In the genomic region with DNA sequence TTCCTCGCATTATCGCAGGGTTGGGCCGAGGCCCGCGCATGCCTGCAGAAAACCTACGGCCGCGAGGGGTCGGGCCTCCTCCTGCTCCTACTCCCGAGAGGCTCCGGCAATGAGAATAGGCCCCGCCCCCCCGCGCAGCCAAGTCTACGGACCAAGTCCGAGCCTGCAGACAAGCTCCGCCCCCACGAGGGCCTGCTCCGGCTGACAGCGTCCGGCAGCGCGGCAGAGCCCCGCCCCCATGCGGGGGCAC, we compare ENCODE assay signal across 8 cellular contexts. TPM values are rescaled to one million over a fixed set of nuclear protein-coding genes. Genes with fewer than 3 reads are reported as not detected.
A peak's percentile ranks its signal among the peaks of the same experiment; 100 is the strongest.
DNase-seq lines count a peak whose midpoint lies in the region; ATAC-seq and TF ChIP-seq lines count a peak whose summit lies in the region.

No MANE protein-coding gene starts in this region.

- peaks cover 52% of the 10 kb centered on the region for H3K4me1 ChIP-seq in Loucy (ENCODE audit: insufficient read depth, low read length, poor library complexity, severe bottlenecking)
- peaks cover 7% of the 10 kb centered on the region for H3K4me1 ChIP-seq in RWPE2 (ENCODE audit: insufficient read depth, poor library complexity, severe bottlenecking)

- TF ChIP-seq CTCF in Loucy (conservative IDR thresholded peaks at IDR 0.05; ENCODE audit: low read length) = no peak
- TF ChIP-seq CTCF in RWPE2 (IDR thresholded peaks at IDR 0.05; ENCODE audit: poor library complexity, severe bottlenecking) = no peak
- TF ChIP-seq CTCF in fibroblast of the aortic adventitia (IDR thresholded peaks at IDR 0.05; ENCODE audit: insufficient read depth, low read length) = peak; percentile 68

- H3K27ac Mint-ChIP-seq in natural killer cell treated with Interleukin-12 subunit alpha and Interleukin-12 subunit beta and Interleukin-15 and Interleukin-18, amount 100 ng/mL, for 72 hours = peak overlapping the region; percentile 96 to 98

- no peaks in the 10 kb centered on the region for H3K9me3 ChIP-seq in Loucy (ENCODE audit: insufficient read depth, low read depth, low read length)
- no peaks in the 10 kb centered on the region for H3K9me3 ChIP-seq in RWPE2 (ENCODE audit: severe bottlenecking)

- H3K9me3 Mint-ChIP-seq in natural killer cell treated with Interleukin-12 subunit alpha and Interleukin-12 subunit beta and Interleukin-15 and Interleukin-18, amount 100 ng/mL, for 72 hours = no peaks in the 10 kb centered on the region

- H3K9ac ChIP-seq in Loucy (ENCODE audit: low read depth, low read length, poor library complexity, severe bottlenecking) = peak overlapping the region; percentile 100

- no peaks in the 10 kb centered on the region for H4K20me1 ChIP-seq in Loucy (ENCODE audit: insufficient read depth, low read length, poor library complexity, severe bottlenecking)

- H3K4me3 Mint-ChIP-seq in natural killer cell treated with Interleukin-12 subunit alpha and Interleukin-12 subunit beta and Interleukin-15 and Interleukin-18, amount 100 ng/mL, for 72 hours = peak overlapping the region; percentile 91

- H3F3A ChIP-seq in Loucy (ENCODE audit: low read depth) = no peaks in the 10 kb centered on the region

- no peaks in the 10 kb centered on the region for H3K36me3 Mint-ChIP-seq in natural killer cell treated with Interleukin-12 subunit alpha and Interleukin-12 subunit beta and Interleukin-15 and Interleukin-18, amount 100 ng/mL, for 72 hours

- no peaks in the 10 kb centered on the region for H3K36me3 ChIP-seq in Loucy (ENCODE audit: insufficient read depth, low read length)
- no peaks in the 10 kb centered on the region for H3K36me3 ChIP-seq in RWPE2 (ENCODE audit: low read depth)

- peaks cover 48% of the 10 kb centered on the region in 2 donors for H3K4me1 Mint-ChIP-seq in natural killer cell treated with Interleukin-12 subunit alpha and Interleukin-12 subunit beta and Interleukin-15 and Interleukin-18, amount 100 ng/mL, for 72 hours (ENCODE audit: low read depth in 2 of 2)

- no peaks in the 10 kb centered on the region for H3K27me3 Mint-ChIP-seq in natural killer cell treated with Interleukin-12 subunit alpha and Interleukin-12 subunit beta and Interleukin-15 and Interleukin-18, amount 100 ng/mL, for 72 hours

- H3K4me3 ChIP-seq in Loucy (ENCODE audit: low read length, poor library complexity, severe bottlenecking) = peak overlapping the region; percentile 99
- H3K4me3 ChIP-seq in RWPE2 (ENCODE audit: severe bottlenecking) = peak overlapping the region; percentile 50
- peak overlapping the region; percentile 95 for H3K4me3 ChIP-seq in fibroblast of the aortic adventitia (ENCODE audit: low read depth, low read length)

- peaks cover 53% of the 10 kb centered on the region for H3K79me2 ChIP-seq in Loucy (ENCODE audit: insufficient read depth, low read length)

- H2AFZ ChIP-seq in Loucy (ENCODE audit: low read length) = no peak overlapping the region

- no peaks in the 10 kb centered on the region for H3K9me2 ChIP-seq in Loucy (replicated peaks; ENCODE audit: low read depth, low read length)

- H3K27ac ChIP-seq in RWPE2 (ENCODE audit: poor library complexity, severe bottlenecking) = peak overlapping the region; percentile 78

- no peaks in the 10 kb centered on the region for H3K27me3 ChIP-seq in Loucy (ENCODE audit: insufficient read depth, low read length, poor library complexity, severe bottlenecking)
- no peaks in the 10 kb centered on the region for H3K27me3 ChIP-seq in RWPE2 (ENCODE audit: insufficient read depth, poor library complexity, severe bottlenecking)

- peak; percentile 72 for ATAC-seq in GM21528 (IDR thresholded peaks at IDR 0.05; ENCODE audit: low FRiP score, unreplicated experiment)
- no peak; the same call in 2 of the 3 replicates for ATAC-seq in RWPE2 (ENCODE audit: low read depth)
- peak; percentile 92 to 94 for ATAC-seq in natural killer cell treated with Interleukin-12 subunit alpha and Interleukin-12 subunit beta and Interleukin-15 and Interleukin-18, amount 100 ng/mL, for 72 hours
- peak; percentile 90 for ATAC-seq in stimulated activated naive CD8-positive, alpha-beta T cell treated with anti-CD3 and anti-CD28 coated beads, Interleukin-15, Interleukin-2, amounts not matched to agents 100 U/mL and 50 U/mL, for 24 hours

- no peak overlapping the region for H3K4me2 ChIP-seq in Loucy (ENCODE audit: low read depth, low read length, poor library complexity, severe bottlenecking)

- DNase-seq in COLO829 (ENCODE audit: low spot score) (peak; percentile 99), RWPE2 (ENCODE audit: low spot score) (peak; percentile 100), activated gamma-delta T cell (lab: John Stamatoyannopoulos, UW) (peak; percentile 100), fibroblast of the aortic adventitia (ENCODE audit: low read depth) (peak; percentile 99)
- DNase-seq in natural killer cell treated with Interleukin-12 subunit alpha and Interleukin-12 subunit beta and Interleukin-15 and Interleukin-18, amount 100 ng/mL, for 72 hours (ENCODE audit: low spot score) = peak; percentile 100
- peak; percentile 100 for DNase-seq in stimulated activated naive CD8-positive, alpha-beta T cell treated with anti-CD3 and anti-CD28 coated beads, Interleukin-15, Interleukin-2, amounts not matched to agents 100 U/mL and 50 U/mL, for 24 hours

RNA-seq across cellular contexts. Expression of a gene that starts 3.1 kb away (rescaled TPM):
- 0.90 TPM in 1 of 2 replicates, not detected in the other for total RNA-seq in fibroblast of the aortic adventitia (ENCODE audit: low replicate concordance)
- total RNA-seq in natural killer cell treated with Interleukin-12 subunit alpha and Interleukin-12 subunit beta and Interleukin-15 and Interleukin-18, amount 100 ng/mL, for 72 hours = 100 to 1,000 TPM; 131 to 143 TPM

RNA-seq across cellular contexts. Expression of a gene that starts 5.6 kb away (rescaled TPM):
- total RNA-seq in fibroblast of the aortic adventitia (ENCODE audit: low replicate concordance) = 6.5 and 19.6 TPM in 2 replicates
- total RNA-seq in natural killer cell treated with Interleukin-12 subunit alpha and Interleukin-12 subunit beta and Interleukin-15 and Interleukin-18, amount 100 ng/mL, for 72 hours = 10 to 100 TPM; 64.1 to 89.4 TPM

RNA-seq across cellular contexts. Expression of a gene that starts 11.5 kb away (rescaled TPM):
- total RNA-seq in fibroblast of the aortic adventitia (ENCODE audit: low replicate concordance) = 0.16 and 0.18 TPM in 2 replicates
- 10 to 100 TPM; 15.0 to 29.7 TPM for total RNA-seq in natural killer cell treated with Interleukin-12 subunit alpha and Interleukin-12 subunit beta and Interleukin-15 and Interleukin-18, amount 100 ng/mL, for 72 hours

RNA-seq across cellular contexts. Expression of a gene that starts 17.4 kb away (rescaled TPM):
- 13.2 and 43.5 TPM in 2 replicates for total RNA-seq in fibroblast of the aortic adventitia (ENCODE audit: low replicate concordance)
- total RNA-seq in natural killer cell treated with Interleukin-12 subunit alpha and Interleukin-12 subunit beta and Interleukin-15 and Interleukin-18, amount 100 ng/mL, for 72 hours = 10 to 100 TPM; 41.0 to 53.3 TPM

RNA-seq across cellular contexts. Expression of a gene that starts 19.7 kb away (rescaled TPM):
- 19.1 and 41.1 TPM in 2 replicates for total RNA-seq in fibroblast of the aortic adventitia (ENCODE audit: low replicate concordance)
- 10 to 100 TPM; 39.2 to 43.0 TPM for total RNA-seq in natural killer cell treated with Interleukin-12 subunit alpha and Interleukin-12 subunit beta and Interleukin-15 and Interleukin-18, amount 100 ng/mL, for 72 hours

Comparison
In these comparisons a context has a peak if more than half of its experiments do, and no peak if none do; other contexts are left out.
1. RNA of a gene that starts 3.1 kb away (total RNA-seq): 131 to 143 TPM in natural killer cell treated with Interleukin-12 subunit alpha and Interleukin-12 subunit beta and Interleukin-15 and Interleukin-18, amount 100 ng/mL, for 72 hours; 0.90 TPM in fibroblast of the aortic adventitia; every median in the first group is over 10 times any median in the second.
2. RNA of a gene that starts 11.5 kb away (total RNA-seq): 15.0 to 29.7 TPM in natural killer cell treated with Interleukin-12 subunit alpha and Interleukin-12 subunit beta and Interleukin-15 and Interleukin-18, amount 100 ng/mL, for 72 hours; 0.16 to 0.18 TPM in fibroblast of the aortic adventitia; every median in the first group is over 10 times any median in the second.
3. Peak in every context shown above with its lines, with median percentiles within 50 percentile points of each other: DNase-seq and H3K4me3 ChIP-seq.